Comparison of ENCODE assay signal across 8 cellular contexts in the genomic region with DNA sequence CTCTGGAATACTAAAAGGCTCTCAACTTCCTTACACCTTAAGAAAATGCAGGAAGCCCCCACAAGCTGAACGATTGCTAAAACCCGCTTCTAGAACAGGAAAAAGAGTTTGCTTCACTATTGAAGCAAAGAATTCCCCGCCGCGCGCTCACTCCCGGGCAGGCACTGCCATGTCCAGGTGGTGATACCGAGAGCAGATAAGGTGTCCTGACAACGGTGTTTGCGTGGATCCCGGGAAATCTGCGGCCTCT. TPM values are rescaled to one million over a fixed set of nuclear protein-coding genes. Genes with fewer than 3 reads are reported as not detected.
DNase-seq lines count a peak whose midpoint lies in the region; ATAC-seq and TF ChIP-seq lines count a peak whose summit lies in the region.

No MANE protein-coding gene starts in this region.

- ATAC-seq in HG03045 (IDR thresholded peaks at IDR 0.05; ENCODE audit: unreplicated experiment) (peak; percentile 6), left ventricle myocardium superior (peak; percentile 8), gastrocnemius medialis (peak; percentile 26 to 34), HG02970 (IDR thresholded peaks at IDR 0.05; ENCODE audit: low FRiP score, unreplicated experiment) (no peak)

- peak overlapping the region; percentile 89 to 97 (median 93) for H3K4me3 ChIP-seq in gastrocnemius medialis

- peak overlapping the region; percentile 98 to 99 (median 99) for H3K27ac ChIP-seq in gastrocnemius medialis

- no peaks in the 10 kb centered on the region for H3K36me3 ChIP-seq in ES-I3 (ENCODE audit: insufficient read depth, low read length)
- H3K36me3 ChIP-seq in gastrocnemius medialis: no peaks in the 10 kb centered on the region

- no peak for TF ChIP-seq POLR2A in gastrocnemius medialis (IDR thresholded peaks at IDR 0.05)

- H3K4me1 ChIP-seq in ES-I3 (ENCODE audit: insufficient read depth, low read length): peaks cover 4% of the 10 kb centered on the region
- H3K4me1 ChIP-seq in gastrocnemius medialis: peaks cover 48 to 51% of the 10 kb centered on the region in 2 donors

- intact Hi-C loops in left ventricle myocardium superior (cut with micrococcal nuclease) (no loop called here), gastrocnemius medialis (cut with DNase I; ENCODE audit: low total_unique reads) (loop anchor here (2.0 to 10.0 kb wide), 4 partner anchors 26 to 1064 kb away; no protein-coding TSS in a partner anchor)

- no peaks in the 10 kb centered on the region for H3K27me3 ChIP-seq in gastrocnemius medialis

- no peak for TF ChIP-seq CTCF in gastrocnemius medialis (IDR thresholded peaks at IDR 0.05 in 4 of 5, conservative IDR thresholded peaks at IDR 0.05 in 1 of 5)

- in situ Hi-C loops in gastrocnemius medialis (cut with MboI; ENCODE audit: low sequenced_read_pairs in 4 of 4): no loop called here

- peak; percentile 39 for DNase-seq in activated T-cell treated with anti-CD3 and anti-CD28 coated beads, Interleukin-2, amount 50 U/mL, for 48 hours
- DNase-seq in left ventricle myocardium superior: no peak
- DNase-seq in gastrocnemius medialis: no peak
- no peak for DNase-seq in NCI-H446 (lab: John Stamatoyannopoulos, UW)
- DNase-seq in UCSD-AML1 (lab: John Stamatoyannopoulos, UW; ENCODE audit: unreplicated experiment): no peak

- peak overlapping the region; percentile 55; the same call in 1 of the 2 replicates for H3K9ac ChIP-seq in ES-I3 (ENCODE audit: low read depth, low read length)

- H3K9me3 ChIP-seq in ES-I3 (ENCODE audit: control insufficient read depth, insufficient read depth, low read length) (no peaks in the 10 kb centered on the region), gastrocnemius medialis (no peaks in the 10 kb centered on the region)

RNA-seq across cellular contexts. Expression of a gene that starts 1.1 kb away (rescaled TPM):
- total RNA-seq in left ventricle myocardium superior (160 TPM), gastrocnemius medialis (100 to 1,000 TPM in 2 of 4 donors, 10 to 100 TPM in 2; 53.6 to 173 (median 106) TPM)

RNA-seq across cellular contexts. Expression of a gene that starts 22.0 kb away (rescaled TPM):
- total RNA-seq in left ventricle myocardium superior (21.4 TPM), gastrocnemius medialis (1 to 10 TPM; 1.6 to 6.8 (median 2.9) TPM)

RNA-seq across cellular contexts. Expression of a gene that starts 58.4 kb away (rescaled TPM):
- total RNA-seq in left ventricle myocardium superior: 13.6 TPM
- total RNA-seq in gastrocnemius medialis: 10 to 100 TPM; 10.5 to 15.1 (median 14.6) TPM

Comparison
In these comparisons a context has a peak if more than half of its experiments do, and no peak if none do; other contexts are left out.
1. DNase-seq: peak in activated T-cell treated with anti-CD3 and anti-CD28 coated beads, Interleukin-2, amount 50 U/mL, for 48 hours (2 of 2); none in left ventricle myocardium superior (single experiment), gastrocnemius medialis (0 of 2), NCI-H446 (0 of 2) and UCSD-AML1 (single experiment).